ENCODE assay signal across 1 cellular context in genomic region chr13:53144826-53145225, GRCh38.
TF ChIP-seq lines count a peak whose summit lies in the region.

No MANE protein-coding gene starts in this region.

TF ChIP-seq in GM12878, 131 proteins besides CTCF, POLR2A, EP300 and RAD21 (continued from another document):
- TF ChIP-seq ZBTB40 (IDR thresholded peaks at IDR 0.05; ENCODE audit: borderline replicate concordance) (no peak), SMAD1 (IDR thresholded peaks at IDR 0.05; ENCODE audit: low read depth, partially characterized antibody) (no peak), NKRF (conservative IDR thresholded peaks at IDR 0.05) (no peak), ZNF274 (IDR thresholded peaks at IDR 0.05; ENCODE audit: insufficient read depth, insufficient read length) (no peak), IKZF1 (conservative IDR thresholded peaks at IDR 0.05) (peak; percentile 45; the same call in 1 of the 2 replicates), RB1 (IDR thresholded peaks at IDR 0.05; ENCODE audit: borderline replicate concordance) (no peak), ZNF24 (IDR thresholded peaks at IDR 0.05) (no peak), ZNF592 (IDR thresholded peaks at IDR 0.05) (no peak), SPI1 (IDR thresholded peaks at IDR 0.05; ENCODE audit: borderline replicate concordance, insufficient read depth, low read depth, low read length) (0 out of 2 replicates have a peak, but pooled peaks have one; percentile 33), ZBTB4 (CRISPR knock-in tag; IDR thresholded peaks at IDR 0.05) (no peak), ZNF384 (IDR thresholded peaks at IDR 0.05; ENCODE audit: borderline replicate concordance, low read depth, low read length) (no peak), ZBED1 (IDR thresholded peaks at IDR 0.05; ENCODE audit: borderline replicate concordance) (no peak), SUPT20H (IDR thresholded peaks at IDR 0.05; ENCODE audit: borderline replicate concordance, control insufficient read depth, low read depth, low read length) (no peak), MTA3 (IDR thresholded peaks at IDR 0.05; ENCODE audit: borderline replicate concordance, low read length) (no peak), YY1 (IDR thresholded peaks at IDR 0.05; ENCODE audit: low read depth, low read length) (no peak)
TF ChIP-seq in GM12878: peak in this region for 2.
